23 cellular contexts compared by ENCODE assay signal in genomic region chr12:53589915-53590314, GRCh38. TPM values are rescaled to one million over a fixed set of nuclear protein-coding genes. Genes with fewer than 3 reads are reported as not detected.
A peak's percentile ranks its signal among the peaks of the same experiment; 100 is the strongest.
DNase-seq lines count a peak whose midpoint lies in the region; ATAC-seq, FAIRE-seq and TF ChIP-seq lines count a peak whose summit lies in the region.
"Had no signal": no experiment of that assay in that cellular context is flagged by ENCODE, and none has a peak within 500 bp of the region (broad histone marks: within the 10 kb centered on the region; RNA-seq: fewer than 3 reads in every experiment).

No MANE protein-coding gene starts in this region.

- TF ChIP-seq RAD21 in HepG2 (CRISPR knock-in tag; IDR thresholded peaks at IDR 0.05) = no peak

- intact Hi-C loops in HepG2 (cut with micrococcal nuclease; ENCODE audit: unreplicated experiment) (no loop called here), right lobe of liver (cut with DNase I) (no loop called here), dorsolateral prefrontal cortex (cut with DNase I) (loop anchor here in 1 of 2 donors (5.0 kb wide), 1 partner anchor 38 kb away; no protein-coding TSS in a partner anchor), testis (cut with DNase I; ENCODE audit: low total_unique reads) (no loop called here), spleen (cut with DNase I; ENCODE audit: low total_unique reads) (no loop called here)

- TF ChIP-seq EP300 in HepG2 (IDR thresholded peaks at IDR 0.05; ENCODE audit: low read depth in 2 of 2, low read length in 2 of 2) (no peak), HepG2 (CRISPR knock-in tag; IDR thresholded peaks at IDR 0.05; ENCODE audit: borderline replicate concordance) (no peak)

- no peaks in the 10 kb centered on the region for H3K36me3 Mint-ChIP-seq in T-helper 17 cell (ENCODE audit: low read depth)

- H3K27me3 ChIP-seq in HepG2 (ENCODE audit: control insufficient read depth in 1 of 2, insufficient read depth in 2 of 2, low read length in 2 of 2) (no peaks in the 10 kb centered on the region), right lobe of liver (no peaks in the 10 kb centered on the region), dorsolateral prefrontal cortex (no peaks in the 10 kb centered on the region), testis (no peaks in the 10 kb centered on the region), spleen (replicated peaks in 1 of 7) (no peaks in the 10 kb centered on the region)
- H3K27me3 ChIP-seq: BE2C had no signal

- H3K27ac ChIP-seq in HepG2 (ENCODE audit: extremely low read length, insufficient read depth, low read length) (no peak overlapping the region), right lobe of liver (no peak overlapping the region), dorsolateral prefrontal cortex (peak overlapping the region in 55 of 59 donors; percentile 78 to 98 (median 94)), testis (peak overlapping the region; percentile 65 to 83), spleen (no peak overlapping the region)
- H3K27ac ChIP-seq: HL-60 had no signal

- H3K4me1 ChIP-seq in HepG2 (ENCODE audit: insufficient read depth, low read length) (peaks cover 39% of the 10 kb centered on the region), right lobe of liver (peaks cover 0 to 36% (median 9%) of the 10 kb centered on the region in 4 donors), testis (peaks cover 48% of the 10 kb centered on the region), spleen (peaks cover 2 to 55% (median 29%) of the 10 kb centered on the region in 6 donors)

- ATAC-seq in HepG2 = no peak
- no peak for ATAC-seq in right lobe of liver
- no peak for ATAC-seq in T-helper 17 cell
- ATAC-seq in HG03565 (IDR thresholded peaks at IDR 0.05; ENCODE audit: unreplicated experiment) = no peak
- ATAC-seq: GM12878 had no signal

- H3K36me3 ChIP-seq in HepG2 (replicated peaks in 1 of 2; ENCODE audit: control insufficient read depth in 1 of 2, insufficient read depth in 2 of 2, low read length in 2 of 2) (peaks cover 0 to 2% of the 10 kb centered on the region in 2 experiments; a peak in 1 of 5 replicates), right lobe of liver (no peaks in the 10 kb centered on the region), testis (ENCODE audit: low read depth, missing control alignments) (no peaks in the 10 kb centered on the region), spleen (no peaks in the 10 kb centered on the region)
- H3K36me3 ChIP-seq: BE2C had no signal

- CTCF ChIA-PET in HepG2 (lab: Yijun Ruan, JAX; ENCODE audit: low intra/inter-chr PET ratio, low total read pairs) = no interaction called here

- H3K27me3 Mint-ChIP-seq in T-helper 17 cell = no peaks in the 10 kb centered on the region
- H3K27me3 Mint-ChIP-seq: CD4-positive, CD25-positive, alpha-beta regulatory T cell; CD8-positive, alpha-beta memory T cell had no signal

- no peak for TF ChIP-seq POLR2A in HepG2 (IDR thresholded peaks at IDR 0.05; ENCODE audit: insufficient read depth in 1 of 2, low read depth in 2 of 2, low read length in 2 of 2)
- TF ChIP-seq POLR2A in right lobe of liver (IDR thresholded peaks at IDR 0.05) = no peak
- TF ChIP-seq POLR2A in testis (IDR thresholded peaks at IDR 0.05) = no peak
- no peak for TF ChIP-seq POLR2A in spleen (IDR thresholded peaks at IDR 0.05)

- FAIRE-seq in HepG2 (lab: Jason Lieb, UNC) = no peak
- FAIRE-seq: GM12878, H1, HTR-8/SVneo had no signal

- in situ Hi-C loops in HepG2 (cut with HindIII; ENCODE audit: extremely low pct_ligation_motif_present, low pct_unique_long_range_greater_than_20kb) = no loop called here

- H4K20me1 ChIP-seq in HepG2 (ENCODE audit: insufficient read depth, low read length) = no peaks in the 10 kb centered on the region

- H3K9ac ChIP-seq in HepG2 (ENCODE audit: insufficient read depth, low read depth, low read length) = no peak overlapping the region

- H3K4me1 Mint-ChIP-seq in T-helper 17 cell = peaks cover 25% of the 10 kb centered on the region

- H3K4me3 Mint-ChIP-seq in T-helper 17 cell = no peak overlapping the region
- H3K4me3 Mint-ChIP-seq: CD4-positive, CD25-positive, alpha-beta regulatory T cell; CD8-positive, alpha-beta memory T cell; H9 had no signal

- H3K4me3 ChIP-seq in HepG2 (replicated peaks in 1 of 3; ENCODE audit: insufficient read depth in 1 of 3, low read depth in 2 of 3, low read length in 3 of 3) (no peak overlapping the region), right lobe of liver (no peak overlapping the region), dorsolateral prefrontal cortex (no peak overlapping the region), testis (no peak overlapping the region), spleen (no peak overlapping the region)
- H3K4me3 ChIP-seq: GM12878 had no signal

- WGBS in HepG2 (ENCODE audit: low lambda C conversion rate) = 94% methylated on average over 4 of the region's 4 CpGs
- WGBS in right lobe of liver (ENCODE audit: insufficient coverage, low coverage, low lambda C conversion rate, missing lambda C conversion rate) = 92% methylated on average over 4 of the region's 4 CpGs
- 83 to 89% methylated on average over 4 of the region's 4 CpGs for WGBS in testis, 2 donors
- WGBS in spleen, 5 donors = 92 to 95% (median 95%) methylated on average over 4 of the region's 4 CpGs

- H3K9me3 ChIP-seq in HepG2 (ENCODE audit: low read length) (no peaks in the 10 kb centered on the region), right lobe of liver (no peaks in the 10 kb centered on the region), T-helper 17 cell (ENCODE audit: control insufficient read depth, low read length, poor library complexity, severe bottlenecking) (no peaks in the 10 kb centered on the region), testis (no peaks in the 10 kb centered on the region), spleen (no peaks in the 10 kb centered on the region)
- H3K9me3 ChIP-seq: BE2C had no signal

- DNase-seq in HepG2 (ENCODE audit: low spot score) (no peak), right lobe of liver (no peak), T-helper 17 cell (no peak), dorsolateral prefrontal cortex (no peak), testis (no peak), spleen (no peak), NCI-H2107 treated with DMSO at 0.1 percent for 48 hours (lab: John Stamatoyannopoulos, UW; ENCODE audit: unreplicated experiment) (no peak)
- DNase-seq: ACHN; BE2C; C1 segment of cervical spinal cord; CD4-positive, CD25-positive, alpha-beta regulatory T cell; CD8-positive, alpha-beta memory T cell; COR-L47; DMS 273 treated with DMSO at 0.1 percent for 48 hours; DMS53; DND-41; EL; H9 had no signal

- peak overlapping the region; percentile 47 for H3K27ac Mint-ChIP-seq in T-helper 17 cell
- H3K27ac Mint-ChIP-seq: H9 had no signal

- H2AFZ ChIP-seq in HepG2 (ENCODE audit: low read length) = no peak overlapping the region

- TF ChIP-seq CTCF in HepG2 (CRISPR knock-in tag; IDR thresholded peaks at IDR 0.05) (no peak), right lobe of liver (IDR thresholded peaks at IDR 0.05) (no peak), dorsolateral prefrontal cortex (IDR thresholded peaks at IDR 0.05 in 54 of 56, conservative IDR thresholded peaks at IDR 0.05 in 2 of 56; ENCODE audit: low read depth in 1 of 56, partially characterized antibody in 56 of 56) (no peak), testis (IDR thresholded peaks at IDR 0.05) (no peak), spleen (IDR thresholded peaks at IDR 0.05 in 8 of 11, conservative IDR thresholded peaks at IDR 0.05 in 3 of 11) (no peak)

- no TSS peak for BruUV-seq in HepG2 (replicated peaks; lab: Mats Ljungman, UMichigan)

- H3K79me2 ChIP-seq in HepG2 (ENCODE audit: insufficient read depth, low read length) = no peaks in the 10 kb centered on the region

- POLR2A ChIA-PET in HepG2 (lab: Yijun Ruan, JAX) = no interaction called here

- no peak overlapping the region for H3K4me2 ChIP-seq in HepG2 (ENCODE audit: low read depth, low read length)

TF ChIP-seq in HepG2, 621 proteins besides CTCF, POLR2A, EP300 and RAD21:
- TF ChIP-seq MAFF (IDR thresholded peaks at IDR 0.05; ENCODE audit: low read depth, low read length) = peak; percentile 30; the same call in 1 of the 2 replicates
- TF ChIP-seq JARID2 (CRISPR knock-in tag; IDR thresholded peaks at IDR 0.05; ENCODE audit: insufficient replicate concordance) = no peak
- no peak for TF ChIP-seq IRX3 (CRISPR knock-in tag; IDR thresholded peaks at IDR 0.05; ENCODE audit: borderline replicate concordance, low read depth)
- TF ChIP-seq MAFK (conservative IDR thresholded peaks at IDR 0.05 in 1 of 2, IDR thresholded peaks at IDR 0.05 in 1 of 2; ENCODE audit: low read length in 2 of 2) = peak; percentile 49 to 71; a peak in 3 of 4 replicates
TF ChIP-seq in HepG2: peak in this region for 2.

RNA-seq across cellular contexts. Expression of gene ATF7, which starts 36.3 kb away (rescaled TPM):
- 9.6 and 11.3 TPM in 2 replicates for total RNA-seq in HepG2 (2016; rRNA removed; fragmentation: Illumina TruSeq; extraction: Trizol)
- total RNA-seq in HepG2 (2016; cell fraction: cytosol; rRNA removed; fragmentation: Illumina TruSeq; extraction: Trizol; ENCODE audit: low read depth) = 5.4 and 5.9 TPM in 2 replicates
- total RNA-seq in HepG2 (2016; cell fraction: insoluble cytoplasmic fraction; rRNA removed; fragmentation: Illumina TruSeq; extraction: Trizol) = 10.1 and 12.2 TPM in 2 replicates
- 8.6 and 10.1 TPM in 2 replicates for total RNA-seq in HepG2 (2016; cell fraction: membrane; rRNA removed; fragmentation: Illumina TruSeq; extraction: Trizol)
- total RNA-seq in HepG2 (2016; cell fraction: nucleus; rRNA removed; fragmentation: Illumina TruSeq; extraction: Trizol) = 11.5 and 13.0 TPM in 2 replicates
- 14.0 and 16.2 TPM in 2 replicates for polyA plus RNA-seq in HepG2 (2011; rRNA removed)
- polyA plus RNA-seq in HepG2 (2011; cell fraction: cytosol; rRNA removed) = 8.1 and 10.9 TPM in 2 replicates
- 19.1 and 23.0 TPM in 2 replicates for polyA plus RNA-seq in HepG2 (2011; cell fraction: nucleus; rRNA removed)
- 10.2 and 12.7 TPM in 2 replicates for polyA plus RNA-seq in HepG2 (2012)
- polyA plus RNA-seq in HepG2 (2016; cell fraction: cytosol; fragmentation: Illumina TruSeq; extraction: Trizol; ENCODE audit: low read depth) = 6.6 and 8.4 TPM in 2 replicates
- polyA plus RNA-seq in HepG2 (2016; cell fraction: insoluble cytoplasmic fraction; fragmentation: Illumina TruSeq; extraction: Trizol; ENCODE audit: low read depth) = 24.5 and 24.8 TPM in 2 replicates
- 8.8 and 10.2 TPM in 2 replicates for polyA plus RNA-seq in HepG2 (2016; cell fraction: membrane; fragmentation: Illumina TruSeq; extraction: Trizol; ENCODE audit: low read depth)
- polyA plus RNA-seq in HepG2 (2016; cell fraction: nucleus; fragmentation: Illumina TruSeq; extraction: Trizol; ENCODE audit: insufficient read depth, low read depth) = 23.1 and 23.3 TPM in 2 replicates
- 25.8 and 31.9 TPM in 2 replicates for polyA minus RNA-seq in HepG2 (2011; rRNA and poly(A)+ RNA removed; ENCODE audit: low replicate concordance)
- 11.3 and 15.8 TPM in 2 replicates for polyA minus RNA-seq in HepG2 (2011; cell fraction: cytosol; rRNA and poly(A)+ RNA removed)
- polyA minus RNA-seq in HepG2 (2011; cell fraction: nucleus; rRNA and poly(A)+ RNA removed) = 21.9 and 32.6 TPM in 2 replicates
- total RNA-seq in right lobe of liver = 10 to 100 TPM in 5 of 6 experiments, 1 to 10 TPM in 1; 7.9 to 18.7 (median 12.3) TPM
- 10 to 100 TPM; 22.7 to 25.3 TPM for total RNA-seq in T-helper 17 cell
- total RNA-seq in dorsolateral prefrontal cortex = 10 to 100 TPM; 24.9 to 81.0 (median 39.7) TPM
- 10 to 100 TPM; 55.1 to 59.8 TPM for total RNA-seq in testis
- polyA plus RNA-seq in testis (ENCODE audit: insufficient read depth, low read depth, low replicate concordance) = 31.6 TPM
- 10 to 100 TPM; 30.0 to 52.8 (median 47.6) TPM for total RNA-seq in spleen
- 10 to 100 TPM in 1 of 3 donors, 1 to 10 TPM in 2; 6.5 to 12.1 (median 8.5) TPM for polyA plus RNA-seq in spleen

Comparison
In these comparisons a context has a peak if more than half of its experiments do, and no peak if none do; other contexts are left out.
1. H3K27ac ChIP-seq: peak in dorsolateral prefrontal cortex (55 of 59) and testis (2 of 2); none in HepG2 (single experiment), right lobe of liver (0 of 3) and spleen (0 of 8).